ENCODE assay signal across 1 cellular context in the genomic region with DNA sequence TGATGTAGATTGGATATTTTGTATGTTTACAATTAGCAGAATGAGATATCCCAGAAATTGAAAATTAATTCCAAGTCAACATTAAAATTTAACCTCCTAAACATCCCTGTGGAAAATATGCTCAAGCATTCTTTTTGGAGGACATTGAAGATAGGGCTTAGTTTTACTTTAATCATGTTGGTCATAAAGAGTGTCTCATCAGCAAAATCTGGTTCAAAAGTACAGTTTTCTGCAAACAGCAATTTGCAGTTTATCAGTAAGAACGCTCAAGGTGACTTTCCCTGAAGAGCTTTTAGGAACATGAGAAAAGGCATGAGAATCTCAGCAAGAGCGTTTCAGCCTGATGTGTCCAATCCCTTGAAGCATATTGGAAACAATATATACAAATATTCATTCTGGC.
TF ChIP-seq lines count a peak whose summit lies in the region.

No MANE protein-coding gene starts in this region.

TF ChIP-seq in K562, 482 proteins besides CTCF, POLR2A, EP300 and RAD21 (continued from another document):
- TF ChIP-seq, protein P1, sequence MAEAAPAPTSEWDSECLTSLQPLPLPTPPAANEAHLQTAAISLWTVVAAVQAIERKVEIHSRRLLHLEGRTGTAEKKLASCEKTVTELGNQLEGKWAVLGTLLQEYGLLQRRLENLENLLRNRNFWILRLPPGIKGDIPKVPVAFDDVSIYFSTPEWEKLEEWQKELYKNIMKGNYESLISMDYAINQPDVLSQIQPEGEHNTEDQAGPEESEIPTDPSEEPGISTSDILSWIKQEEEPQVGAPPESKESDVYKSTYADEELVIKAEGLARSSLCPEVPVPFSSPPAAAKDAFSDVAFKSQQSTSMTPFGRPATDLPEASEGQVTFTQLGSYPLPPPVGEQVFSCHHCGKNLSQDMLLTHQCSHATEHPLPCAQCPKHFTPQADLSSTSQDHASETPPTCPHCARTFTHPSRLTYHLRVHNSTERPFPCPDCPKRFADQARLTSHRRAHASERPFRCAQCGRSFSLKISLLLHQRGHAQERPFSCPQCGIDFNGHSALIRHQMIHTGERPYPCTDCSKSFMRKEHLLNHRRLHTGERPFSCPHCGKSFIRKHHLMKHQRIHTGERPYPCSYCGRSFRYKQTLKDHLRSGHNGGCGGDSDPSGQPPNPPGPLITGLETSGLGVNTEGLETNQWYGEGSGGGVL (CRISPR knock-in tag; IDR thresholded peaks at IDR 0.05) = no peak
- TF ChIP-seq NCOR1 (IDR thresholded peaks at IDR 0.05) = no peak
- TF ChIP-seq HNRNPK (IDR thresholded peaks at IDR 0.05; ENCODE audit: low read depth, low read length, poor library complexity, severe bottlenecking) = no peak
- TF ChIP-seq HDGF (IDR thresholded peaks at IDR 0.05) = no peak
- TF ChIP-seq ZNF780A (CRISPR knock-in tag; IDR thresholded peaks at IDR 0.05) = no peak
- 0 out of 2 replicates have a peak, but pooled peaks have one; percentile 6 for TF ChIP-seq MAFF (IDR thresholded peaks at IDR 0.05; ENCODE audit: low read length)
- TF ChIP-seq ZNF224 (CRISPR knock-in tag; IDR thresholded peaks at IDR 0.05) = no peak
- TF ChIP-seq ZBTB9 (CRISPR knock-in tag; IDR thresholded peaks at IDR 0.05) = no peak
- no peak for TF ChIP-seq ZNF280B (CRISPR knock-in tag; IDR thresholded peaks at IDR 0.05)
- no peak for TF ChIP-seq TBL1XR1 (IDR thresholded peaks at IDR 0.05; ENCODE audit: low read length in 2 of 2)
- TF ChIP-seq TGIF2 (CRISPR knock-in tag; IDR thresholded peaks at IDR 0.05) = no peak
- TF ChIP-seq, protein P2, sequence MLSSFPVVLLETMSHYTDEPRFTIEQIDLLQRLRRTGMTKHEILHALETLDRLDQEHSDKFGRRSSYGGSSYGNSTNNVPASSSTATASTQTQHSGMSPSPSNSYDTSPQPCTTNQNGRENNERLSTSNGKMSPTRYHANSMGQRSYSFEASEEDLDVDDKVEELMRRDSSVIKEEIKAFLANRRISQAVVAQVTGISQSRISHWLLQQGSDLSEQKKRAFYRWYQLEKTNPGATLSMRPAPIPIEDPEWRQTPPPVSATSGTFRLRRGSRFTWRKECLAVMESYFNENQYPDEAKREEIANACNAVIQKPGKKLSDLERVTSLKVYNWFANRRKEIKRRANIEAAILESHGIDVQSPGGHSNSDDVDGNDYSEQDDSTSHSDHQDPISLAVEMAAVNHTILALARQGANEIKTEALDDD (IDR thresholded peaks at IDR 0.05) = no peak
- no peak for TF ChIP-seq MTA2 (IDR thresholded peaks at IDR 0.05; ENCODE audit: low read depth)
- TF ChIP-seq C11orf30 (IDR thresholded peaks at IDR 0.05; ENCODE audit: low read depth) = 0 out of 2 replicates have a peak, but pooled peaks have one; percentile 10
- no peak for TF ChIP-seq ZNF717 (CRISPR knock-in tag; IDR thresholded peaks at IDR 0.05)
- TF ChIP-seq ZNF347 (CRISPR knock-in tag; IDR thresholded peaks at IDR 0.05; ENCODE audit: low read depth) = no peak
- no peak for TF ChIP-seq MED1 (CRISPR knock-in tag; IDR thresholded peaks at IDR 0.05; ENCODE audit: borderline replicate concordance)
